8 cellular contexts compared by ENCODE assay signal in the genomic region with DNA sequence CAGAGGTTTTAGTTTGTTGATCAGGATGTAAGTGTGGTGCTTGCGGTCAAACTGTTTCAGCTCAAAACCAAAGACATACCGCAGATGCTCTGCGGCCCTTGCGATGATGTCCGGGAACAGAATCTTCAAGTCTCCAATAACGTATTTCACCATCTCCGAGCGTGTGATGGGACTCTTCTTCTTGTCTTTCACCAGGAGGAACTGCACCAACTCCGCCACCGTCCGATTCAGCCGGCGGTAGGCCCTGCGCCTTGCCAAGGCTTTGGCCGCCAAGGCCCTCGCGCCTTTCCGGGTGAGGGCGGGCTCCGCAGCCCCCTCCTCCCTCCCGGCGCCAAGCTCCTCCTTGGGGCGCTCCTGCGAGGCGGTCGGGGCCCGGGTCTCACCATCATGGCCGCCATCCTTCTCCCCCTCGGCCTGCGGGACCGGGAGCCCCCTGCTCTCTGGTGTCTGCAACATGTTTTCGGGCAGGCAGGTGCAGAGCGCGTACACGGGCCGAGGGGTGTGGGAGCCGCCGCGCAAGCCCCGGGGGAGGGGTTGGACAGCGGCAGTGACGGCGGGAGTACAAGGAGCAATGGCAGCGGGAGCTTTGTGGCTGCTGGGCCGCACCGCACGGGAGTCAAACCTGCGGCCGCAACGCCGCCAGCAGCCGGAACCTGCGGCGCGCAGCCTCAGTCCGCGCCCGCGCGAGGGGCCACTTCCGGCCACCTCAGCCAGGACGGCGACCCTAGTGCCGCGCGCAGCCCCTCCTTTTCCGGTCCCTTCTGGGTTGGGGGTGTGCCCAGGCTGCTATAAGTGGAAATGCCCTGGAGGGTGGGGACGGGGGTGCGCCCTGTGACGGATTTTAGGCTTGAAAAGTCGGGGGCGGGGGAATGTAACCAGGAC. TPM values are rescaled to one million over a fixed set of nuclear protein-coding genes. Genes with fewer than 3 reads are reported as not detected.
DNase-seq lines count a peak whose midpoint lies in the region; ATAC-seq, FAIRE-seq and TF ChIP-seq lines count a peak whose summit lies in the region.

A gene with protein sequence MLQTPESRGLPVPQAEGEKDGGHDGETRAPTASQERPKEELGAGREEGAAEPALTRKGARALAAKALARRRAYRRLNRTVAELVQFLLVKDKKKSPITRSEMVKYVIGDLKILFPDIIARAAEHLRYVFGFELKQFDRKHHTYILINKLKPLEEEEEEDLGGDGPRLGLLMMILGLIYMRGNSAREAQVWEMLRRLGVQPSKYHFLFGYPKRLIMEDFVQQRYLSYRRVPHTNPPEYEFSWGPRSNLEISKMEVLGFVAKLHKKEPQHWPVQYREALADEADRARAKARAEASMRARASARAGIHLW (minus strand): TSS at position 699 of the 882 bp plus-strand sequence. CDS start 243 bp downstream, at position 456.

- no peak; the same call in none of the 2 replicates for TF ChIP-seq RAD21 in HepG2 (CRISPR knock-in tag; IDR thresholded peaks at IDR 0.05)

- peaks cover 23% of the 10 kb centered on the region for H3K79me2 ChIP-seq in HepG2 (ENCODE audit: insufficient read depth, low read length)

- peak within 1 kb of the TSS; percentile 75 to 94 (median 83) for H3K4me3 ChIP-seq in HepG2 (replicated peaks in 1 of 3; ENCODE audit: insufficient read depth in 1 of 3, low read depth in 2 of 3, low read length in 3 of 3)

- H2AFZ ChIP-seq in HepG2 (ENCODE audit: low read length): peak within 1 kb of the TSS; percentile 95

- no peaks in the 10 kb centered on the region; the same call in 1 of the 2 replicates for H4K20me1 ChIP-seq in HepG2 (ENCODE audit: insufficient read depth, low read length)

- peak; percentile 53 for FAIRE-seq in HepG2 (lab: Jason Lieb, UNC)

- H3K4me1 ChIP-seq in HepG2 (ENCODE audit: insufficient read depth, low read length): peaks cover 26% of the 10 kb centered on the region

- no peaks in the 10 kb centered on the region for H3K9me3 ChIP-seq in HepG2 (ENCODE audit: low read length)

- peak; percentile 88 to 90 for TF ChIP-seq POLR2A in HepG2 (IDR thresholded peaks at IDR 0.05; ENCODE audit: insufficient read depth in 1 of 2, low read depth in 2 of 2, low read length in 2 of 2)

- H3K27ac ChIP-seq in HepG2 (ENCODE audit: extremely low read length, insufficient read depth, low read length): peak within 1 kb of the TSS; percentile 96

- TF ChIP-seq CTCF in HepG2 (CRISPR knock-in tag; IDR thresholded peaks at IDR 0.05): no peak

- WGBS in HepG2 (ENCODE audit: low lambda C conversion rate): 3% methylated on average over 21 of the region's 72 CpGs

- peak within 1 kb of the TSS; percentile 96 for H3K9ac ChIP-seq in HepG2 (ENCODE audit: insufficient read depth, low read depth, low read length)

- POLR2A ChIA-PET in HepG2 (lab: Yijun Ruan, JAX): interaction anchor here (0.6 to 1.5 kb wide), 12 partner anchors 13 to 801 kb away, joined by 3 to 11 read pairs (median 3); a partner anchor contains a TSS

- peak within 1 kb of the TSS; percentile 85 for H3K4me2 ChIP-seq in HepG2 (ENCODE audit: low read depth, low read length)

- peaks cover 0 to 5% of the 10 kb centered on the region in 2 experiments; a peak in 1 of 5 replicates for H3K36me3 ChIP-seq in HepG2 (replicated peaks in 1 of 2; ENCODE audit: control insufficient read depth in 1 of 2, insufficient read depth in 2 of 2, low read length in 2 of 2)

- ATAC-seq in GM19397 (IDR thresholded peaks at IDR 0.05; ENCODE audit: unreplicated experiment): peak; percentile 83
- peak; percentile 77 for ATAC-seq in HG03558 (IDR thresholded peaks at IDR 0.05; ENCODE audit: extremely low read depth, unreplicated experiment)
- ATAC-seq in HepG2: peak; percentile 97

- TF ChIP-seq EP300 in HepG2 (IDR thresholded peaks at IDR 0.05; ENCODE audit: low read depth in 2 of 2, low read length in 2 of 2) (no peak), HepG2 (CRISPR knock-in tag; IDR thresholded peaks at IDR 0.05; ENCODE audit: borderline replicate concordance) (no peak)

- intact Hi-C loops in HepG2 (cut with micrococcal nuclease; ENCODE audit: unreplicated experiment): loop anchor here (5.0 kb wide), 1 partner anchor 144 kb away; no protein-coding TSS in a partner anchor

- H3K27me3 ChIP-seq in HepG2 (ENCODE audit: control insufficient read depth in 1 of 2, insufficient read depth in 2 of 2, low read length in 2 of 2): no peaks in the 10 kb centered on the region; a peak in 1 of 5 replicates

- peak in 13 of 14 donors; percentile 47 to 87 (median 71) for DNase-seq in C1 segment of cervical spinal cord (lab: John Stamatoyannopoulos, UW)
- DNase-seq in NCI-H748 treated with DMSO at 0.1 percent for 48 hours (lab: John Stamatoyannopoulos, UW): peak; percentile 54
- DNase-seq in activated CD4-positive, alpha-beta T cell treated with anti-CD3 and anti-CD28 coated beads, Interleukin-2, amount 50 U/mL, for 24 hours (ENCODE audit: low read depth in 1 of 2, low spot score in 1 of 2): peak; percentile 46 to 75
- peak; percentile 33 to 55 for DNase-seq in dermis microvascular lymphatic vessel endothelial cell (ENCODE audit: low read depth in 2 of 2)
- peak; percentile 79 for DNase-seq in HepG2 (ENCODE audit: low spot score)
- peak; percentile 77 for DNase-seq in stimulated activated CD4-positive, alpha-beta T cell treated with anti-CD3 and anti-CD28 coated beads, Interleukin-4, amount 100 ng/mL, for 1 hour

- CTCF ChIA-PET in HepG2 (lab: Yijun Ruan, JAX; ENCODE audit: low intra/inter-chr PET ratio, low total read pairs): no interaction called here

- in situ Hi-C loops in HepG2 (cut with HindIII; ENCODE audit: extremely low pct_ligation_motif_present, low pct_unique_long_range_greater_than_20kb): no loop called here

- BruUV-seq in HepG2 (replicated peaks; lab: Mats Ljungman, UMichigan): TSS peak; percentile 66

TF ChIP-seq in HepG2, 621 proteins besides CTCF, POLR2A, EP300 and RAD21 (continues in another document):
- TF ChIP-seq, protein P1, sequence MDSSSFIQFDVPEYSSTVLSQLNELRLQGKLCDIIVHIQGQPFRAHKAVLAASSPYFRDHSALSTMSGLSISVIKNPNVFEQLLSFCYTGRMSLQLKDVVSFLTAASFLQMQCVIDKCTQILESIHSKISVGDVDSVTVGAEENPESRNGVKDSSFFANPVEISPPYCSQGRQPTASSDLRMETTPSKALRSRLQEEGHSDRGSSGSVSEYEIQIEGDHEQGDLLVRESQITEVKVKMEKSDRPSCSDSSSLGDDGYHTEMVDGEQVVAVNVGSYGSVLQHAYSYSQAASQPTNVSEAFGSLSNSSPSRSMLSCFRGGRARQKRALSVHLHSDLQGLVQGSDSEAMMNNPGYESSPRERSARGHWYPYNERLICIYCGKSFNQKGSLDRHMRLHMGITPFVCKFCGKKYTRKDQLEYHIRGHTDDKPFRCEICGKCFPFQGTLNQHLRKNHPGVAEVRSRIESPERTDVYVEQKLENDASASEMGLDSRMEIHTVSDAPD (CRISPR knock-in tag; IDR thresholded peaks at IDR 0.05): no peak
- TF ChIP-seq, protein P2, sequence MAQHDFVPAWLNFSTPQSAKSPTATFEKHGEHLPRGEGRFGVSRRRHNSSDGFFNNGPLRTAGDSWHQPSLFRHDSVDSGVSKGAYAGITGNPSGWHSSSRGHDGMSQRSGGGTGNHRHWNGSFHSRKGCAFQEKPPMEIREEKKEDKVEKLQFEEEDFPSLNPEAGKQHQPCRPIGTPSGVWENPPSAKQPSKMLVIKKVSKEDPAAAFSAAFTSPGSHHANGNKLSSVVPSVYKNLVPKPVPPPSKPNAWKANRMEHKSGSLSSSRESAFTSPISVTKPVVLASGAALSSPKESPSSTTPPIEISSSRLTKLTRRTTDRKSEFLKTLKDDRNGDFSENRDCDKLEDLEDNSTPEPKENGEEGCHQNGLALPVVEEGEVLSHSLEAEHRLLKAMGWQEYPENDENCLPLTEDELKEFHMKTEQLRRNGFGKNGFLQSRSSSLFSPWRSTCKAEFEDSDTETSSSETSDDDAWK (CRISPR knock-in tag; IDR thresholded peaks at IDR 0.05): no peak
- TF ChIP-seq SETDB1 (CRISPR knock-in tag; IDR thresholded peaks at IDR 0.05; ENCODE audit: borderline replicate concordance) (no peak), ZNF44 (CRISPR knock-in tag; IDR thresholded peaks at IDR 0.05) (no peak), GZF1 (CRISPR knock-in tag; IDR thresholded peaks at IDR 0.05) (no peak; the same call in none of the 2 replicates)

RNA-seq across cellular contexts. Expression of the gene that starts here (rescaled TPM):
- total RNA-seq in dermis microvascular lymphatic vessel endothelial cell (9.6 and 11.6 TPM in 2 replicates), HepG2 (2016; rRNA removed; fragmentation: Illumina TruSeq; extraction: Trizol) (60.5 and 62.4 TPM in 2 replicates)
- total RNA-seq in HepG2 (2016; cell fraction: cytosol; rRNA removed; fragmentation: Illumina TruSeq; extraction: Trizol; ENCODE audit: low read depth): 11.1 and 11.7 TPM in 2 replicates
- total RNA-seq in HepG2 (2016; cell fraction: insoluble cytoplasmic fraction; rRNA removed; fragmentation: Illumina TruSeq; extraction: Trizol): 62.2 and 63.0 TPM in 2 replicates
- 35.0 and 37.6 TPM in 2 replicates for total RNA-seq in HepG2 (2016; cell fraction: membrane; rRNA removed; fragmentation: Illumina TruSeq; extraction: Trizol)
- 29.3 and 33.3 TPM in 2 replicates for total RNA-seq in HepG2 (2016; cell fraction: nucleus; rRNA removed; fragmentation: Illumina TruSeq; extraction: Trizol)
- polyA plus RNA-seq in HepG2 (2011; rRNA removed): 26.0 and 28.4 TPM in 2 replicates
- 28.8 and 31.3 TPM in 2 replicates for polyA plus RNA-seq in HepG2 (2011; cell fraction: cytosol; rRNA removed)
- polyA plus RNA-seq in HepG2 (2011; cell fraction: nucleus; rRNA removed): 9.3 and 9.9 TPM in 2 replicates
- 40.7 and 43.6 TPM in 2 replicates for polyA plus RNA-seq in HepG2 (2012)
- 9.6 and 9.9 TPM in 2 replicates for polyA plus RNA-seq in HepG2 (2016; cell fraction: cytosol; fragmentation: Illumina TruSeq; extraction: Trizol; ENCODE audit: low read depth)
- polyA plus RNA-seq in HepG2 (2016; cell fraction: insoluble cytoplasmic fraction; fragmentation: Illumina TruSeq; extraction: Trizol; ENCODE audit: low read depth): 85.1 and 85.2 TPM in 2 replicates
- polyA plus RNA-seq in HepG2 (2016; cell fraction: membrane; fragmentation: Illumina TruSeq; extraction: Trizol; ENCODE audit: low read depth): 27.9 and 30.4 TPM in 2 replicates
- 55.9 and 56.3 TPM in 2 replicates for polyA plus RNA-seq in HepG2 (2016; cell fraction: nucleus; fragmentation: Illumina TruSeq; extraction: Trizol; ENCODE audit: insufficient read depth, low read depth)
- 7.2 and 10.5 TPM in 2 replicates for polyA minus RNA-seq in HepG2 (2011; rRNA and poly(A)+ RNA removed; ENCODE audit: low replicate concordance)
- polyA minus RNA-seq in HepG2 (2011; cell fraction: cytosol; rRNA and poly(A)+ RNA removed): 18.7 and 19.4 TPM in 2 replicates
- 8.4 and 9.0 TPM in 2 replicates for polyA minus RNA-seq in HepG2 (2011; cell fraction: nucleus; rRNA and poly(A)+ RNA removed)

Comparison
In these comparisons a context has a peak if more than half of its experiments do, and no peak if none do; other contexts are left out.
1. Peak in every context shown above with its lines: DNase-seq, ATAC-seq, H3K4me3 ChIP-seq and H3K27ac ChIP-seq.